ENCODE assay signal across 14 cellular contexts in the genomic region with DNA sequence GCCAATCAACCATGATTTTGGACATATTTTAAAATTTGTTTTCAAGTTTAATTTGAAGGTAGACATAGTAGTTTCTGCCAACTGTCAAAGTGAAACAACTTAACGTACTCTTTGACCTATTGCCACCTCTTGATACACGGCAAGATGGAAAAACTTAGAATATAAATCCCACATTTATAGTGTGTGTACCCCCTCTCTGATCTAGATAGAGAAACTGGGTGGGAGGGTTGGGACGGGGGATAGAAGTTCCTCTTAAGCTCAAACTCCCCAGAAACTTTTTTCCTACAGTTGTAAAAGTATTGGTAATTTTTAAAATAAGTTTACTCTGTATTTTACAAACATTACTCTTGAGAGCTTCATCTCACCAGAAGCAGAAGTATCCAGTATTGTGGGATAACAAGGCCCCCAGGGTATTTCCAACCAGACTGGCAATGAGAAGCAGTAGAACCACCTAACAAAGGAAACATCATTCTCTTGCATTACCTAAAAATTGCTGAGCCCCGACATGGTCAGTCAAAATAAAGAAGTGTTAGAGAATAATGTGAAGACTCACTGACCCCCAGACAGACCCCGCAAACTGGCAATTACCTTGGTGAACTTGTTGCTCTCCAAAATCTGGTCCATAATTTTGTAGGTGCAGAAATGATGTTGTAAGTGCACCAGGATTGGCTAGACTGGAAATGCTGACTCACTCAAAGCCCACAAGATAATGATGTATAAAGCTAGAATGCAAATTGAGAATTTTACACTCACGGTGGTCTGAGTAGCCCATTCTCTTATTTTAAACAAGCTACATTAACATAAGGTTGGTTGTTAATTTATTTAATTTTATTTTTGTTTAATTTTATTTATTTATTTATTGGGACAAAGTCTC.
DNase-seq lines count a peak whose midpoint lies in the region; ATAC-seq and TF ChIP-seq lines count a peak whose summit lies in the region.
"Had no signal": no experiment of that assay in that cellular context is flagged by ENCODE, and none has a peak within 500 bp of the region (broad histone marks: within the 10 kb centered on the region; RNA-seq: fewer than 3 reads in every experiment).

No MANE protein-coding gene starts in this region.

- ATAC-seq in activated T-cell treated with anti-CD3 and anti-CD28 coated beads, Interleukin-2, amount 50 U/mL, for 4 hours: peak in 1 of 2 donors; percentile 65
- ATAC-seq in GM19351 (IDR thresholded peaks at IDR 0.05; ENCODE audit: unreplicated experiment) (peak; percentile 40), HG02884 (IDR thresholded peaks at IDR 0.05; ENCODE audit: unreplicated experiment) (no peak)
- peak; percentile 77 for ATAC-seq in stimulated activated naive CD8-positive, alpha-beta T cell treated with anti-CD3 and anti-CD28 coated beads, Interleukin-15, Interleukin-2, amounts not matched to agents 100 U/mL and 50 U/mL, for 24 hours
- ATAC-seq: naive thymus-derived CD8-positive, alpha-beta T cell had no signal

- CTCF ChIA-PET in activated CD4-positive, alpha-beta memory T cell treated with anti-CD3 and anti-CD28 coated beads, Interleukin-2, amount 10 ng/mL, durations not matched to agents 7 days and 5 days (lab: Charles Lee): interaction anchor here (1.0 kb wide), 1 partner anchor 75 kb away, joined by 4 read pairs; the partner anchor contains the start of gene TNFAIP3

- H3K36me3 Mint-ChIP-seq in activated T-cell treated with anti-CD3 and anti-CD28 coated beads, Interleukin-2, amount 50 U/mL, for 4 hours (ENCODE audit: insufficient read depth): no peaks in the 10 kb centered on the region
- no peaks in the 10 kb centered on the region for H3K36me3 Mint-ChIP-seq in activated CD4-positive, alpha-beta memory T cell treated with anti-CD3 and anti-CD28 coated beads, Interleukin-2, amount 10 ng/mL, durations not matched to agents 7 days and 5 days (ENCODE audit: low read depth)
- H3K36me3 Mint-ChIP-seq: type B pancreatic cell had no signal

- H3K27ac Mint-ChIP-seq in activated CD4-positive, alpha-beta memory T cell treated with anti-CD3 and anti-CD28 coated beads, Interleukin-2, amount 10 ng/mL, durations not matched to agents 7 days and 5 days: peak overlapping the region; percentile 47
- H3K27ac Mint-ChIP-seq: type B pancreatic cell had no signal

- POLR2A ChIA-PET in activated CD4-positive, alpha-beta memory T cell treated with anti-CD3 and anti-CD28 coated beads, Interleukin-2, amount 10 ng/mL, durations not matched to agents 7 days and 5 days (lab: Charles Lee): interaction anchor here (0.7 to 3.1 kb wide), 2 partner anchors 75 to 149 kb away, joined by 3 to 13 read pairs; partner anchors contain the start of gene TNFAIP3

- no peaks in the 10 kb centered on the region for H3K27me3 Mint-ChIP-seq in activated T-cell treated with anti-CD3 and anti-CD28 coated beads, Interleukin-2, amount 50 U/mL, for 4 hours (ENCODE audit: low read depth)
- no peaks in the 10 kb centered on the region for H3K27me3 Mint-ChIP-seq in activated CD4-positive, alpha-beta memory T cell treated with anti-CD3 and anti-CD28 coated beads, Interleukin-2, amount 10 ng/mL, durations not matched to agents 7 days and 5 days
- H3K27me3 Mint-ChIP-seq: naive thymus-derived CD8-positive, alpha-beta T cell; type B pancreatic cell had no signal

- H3K4me3 Mint-ChIP-seq in activated T-cell treated with anti-CD3 and anti-CD28 coated beads, Interleukin-2, amount 50 U/mL, for 4 hours: peak overlapping the region; percentile 48
- peak overlapping the region; percentile 60 for H3K4me3 Mint-ChIP-seq in activated CD4-positive, alpha-beta memory T cell treated with anti-CD3 and anti-CD28 coated beads, Interleukin-2, amount 10 ng/mL, durations not matched to agents 7 days and 5 days
- H3K4me3 Mint-ChIP-seq: type B pancreatic cell had no signal

- no peak for TF ChIP-seq POLR2A in erythroblast (IDR thresholded peaks at IDR 0.05; ENCODE audit: low read length)

- H3K9me3 Mint-ChIP-seq in activated T-cell treated with anti-CD3 and anti-CD28 coated beads, Interleukin-2, amount 50 U/mL, for 4 hours: no peaks in the 10 kb centered on the region
- no peaks in the 10 kb centered on the region for H3K9me3 Mint-ChIP-seq in activated CD4-positive, alpha-beta memory T cell treated with anti-CD3 and anti-CD28 coated beads, Interleukin-2, amount 10 ng/mL, durations not matched to agents 7 days and 5 days

- H3K4me1 Mint-ChIP-seq in activated T-cell treated with anti-CD3 and anti-CD28 coated beads, Interleukin-2, amount 50 U/mL, for 4 hours (ENCODE audit: low read depth): peaks cover 54% of the 10 kb centered on the region
- peaks cover 62% of the 10 kb centered on the region for H3K4me1 Mint-ChIP-seq in activated CD4-positive, alpha-beta memory T cell treated with anti-CD3 and anti-CD28 coated beads, Interleukin-2, amount 10 ng/mL, durations not matched to agents 7 days and 5 days

- DNase-seq in activated T-cell treated with anti-CD3 and anti-CD28 coated beads, Interleukin-2, amount 50 U/mL, for 4 hours: no peak
- DNase-seq in activated T-cell treated with anti-CD3 and anti-CD28 coated beads for 4 hours: no peak
- peak; percentile 18 for DNase-seq in activated CD4-positive, alpha-beta memory T cell treated with anti-CD3 and anti-CD28 coated beads, Interleukin-2, amount 10 ng/mL, durations not matched to agents 7 days and 5 days
- DNase-seq in stimulated activated naive CD8-positive, alpha-beta T cell treated with anti-CD3 and anti-CD28 coated beads, Interleukin-15, Interleukin-2, amounts not matched to agents 100 U/mL and 50 U/mL, for 24 hours: no peak
- DNase-seq in cerebellar cortex (ENCODE audit: low spot score): no peak
- no peak for DNase-seq in erythroblast (lab: John Stamatoyannopoulos, UW)
- DNase-seq: amniotic stem cell; GF-D8; naive thymus-derived CD8-positive, alpha-beta T cell; NCI-H1417 treated with DMSO at 0.1 percent for 48 hours; NCI-H345 had no signal
